8 cellular contexts compared by ENCODE assay signal in the genomic region with DNA sequence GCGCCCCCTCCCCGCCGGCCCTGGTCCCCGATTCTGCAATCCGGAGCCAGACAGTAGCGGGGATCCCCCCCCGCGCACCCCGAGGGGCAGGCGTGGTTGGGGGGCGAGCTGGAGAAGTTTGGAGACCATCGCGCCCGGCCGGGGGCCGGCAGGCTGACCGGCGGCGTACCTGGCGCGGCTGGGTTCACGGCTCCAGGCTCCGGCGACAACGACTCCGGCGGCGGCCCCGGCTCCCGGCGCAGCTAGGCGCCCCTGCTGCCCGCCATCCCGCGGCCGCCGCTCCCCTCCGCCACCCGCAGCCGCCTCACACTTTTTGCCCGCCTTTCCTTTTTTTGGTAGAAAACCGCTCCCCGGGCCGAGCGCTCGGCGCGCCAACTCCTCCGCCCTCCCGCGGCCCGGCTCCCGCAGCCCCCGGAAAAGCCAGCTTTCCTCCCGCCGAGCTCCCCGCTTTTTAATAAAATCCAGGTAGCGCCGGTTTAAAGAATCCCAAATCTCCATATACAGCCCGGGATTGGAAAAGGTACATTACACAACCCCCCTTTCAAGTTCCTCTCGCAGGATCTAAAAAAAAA. TPM values are rescaled to one million over a fixed set of nuclear protein-coding genes. Genes with fewer than 3 reads are reported as not detected.
DNase-seq lines count a peak whose midpoint lies in the region; ATAC-seq and TF ChIP-seq lines count a peak whose summit lies in the region.

A gene with protein sequence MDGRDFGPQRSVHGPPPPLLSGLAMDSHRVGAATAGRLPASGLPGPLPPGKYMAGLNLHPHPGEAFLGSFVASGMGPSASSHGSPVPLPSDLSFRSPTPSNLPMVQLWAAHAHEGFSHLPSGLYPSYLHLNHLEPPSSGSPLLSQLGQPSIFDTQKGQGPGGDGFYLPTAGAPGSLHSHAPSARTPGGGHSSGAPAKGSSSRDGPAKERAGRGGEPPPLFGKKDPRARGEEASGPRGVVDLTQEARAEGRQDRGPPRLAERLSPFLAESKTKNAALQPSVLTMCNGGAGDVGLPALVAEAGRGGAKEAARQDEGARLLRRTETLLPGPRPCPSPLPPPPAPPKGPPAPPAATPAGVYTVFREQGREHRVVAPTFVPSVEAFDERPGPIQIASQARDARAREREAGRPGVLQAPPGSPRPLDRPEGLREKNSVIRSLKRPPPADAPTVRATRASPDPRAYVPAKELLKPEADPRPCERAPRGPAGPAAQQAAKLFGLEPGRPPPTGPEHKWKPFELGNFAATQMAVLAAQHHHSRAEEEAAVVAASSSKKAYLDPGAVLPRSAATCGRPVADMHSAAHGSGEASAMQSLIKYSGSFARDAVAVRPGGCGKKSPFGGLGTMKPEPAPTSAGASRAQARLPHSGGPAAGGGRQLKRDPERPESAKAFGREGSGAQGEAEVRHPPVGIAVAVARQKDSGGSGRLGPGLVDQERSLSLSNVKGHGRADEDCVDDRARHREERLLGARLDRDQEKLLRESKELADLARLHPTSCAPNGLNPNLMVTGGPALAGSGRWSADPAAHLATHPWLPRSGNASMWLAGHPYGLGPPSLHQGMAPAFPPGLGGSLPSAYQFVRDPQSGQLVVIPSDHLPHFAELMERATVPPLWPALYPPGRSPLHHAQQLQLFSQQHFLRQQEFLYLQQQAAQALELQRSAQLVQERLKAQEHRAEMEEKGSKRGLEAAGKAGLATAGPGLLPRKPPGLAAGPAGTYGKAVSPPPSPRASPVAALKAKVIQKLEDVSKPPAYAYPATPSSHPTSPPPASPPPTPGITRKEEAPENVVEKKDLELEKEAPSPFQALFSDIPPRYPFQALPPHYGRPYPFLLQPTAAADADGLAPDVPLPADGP (N-terminal part only) (minus strand): TSS at position 563 of the 572 bp plus-strand sequence. CDS start 2,588 bp downstream, outside the sequence.

- no peak for TF ChIP-seq EP300 in Ishikawa (IDR thresholded peaks at IDR 0.05; ENCODE audit: borderline replicate concordance)

- H3K4me3 ChIP-seq in BJ (ENCODE audit: low read depth, low read length), result peak within 1 kb of the TSS; percentile 82
- peak within 1 kb of the TSS; percentile 81 to 99 (median 94) for H3K4me3 ChIP-seq in heart left ventricle
- H3K4me3 ChIP-seq in psoas muscle, result peak within 1 kb of the TSS; percentile 99

- intact Hi-C loops in heart left ventricle (cut with DNase I) (no loop called here), psoas muscle (cut with DNase I) (no loop called here)

- H3K4me3 Mint-ChIP-seq in activated naive CD4-positive, alpha-beta T cell treated with anti-CD3 and anti-CD28 coated beads, Interleukin-2, amount 50 U/mL, for 24 hours, result peak within 1 kb of the TSS; percentile 89

- POLR2A ChIA-PET in BJ (lab: Charles Lee), result interaction anchor here (0.6 to 0.9 kb wide), 5 partner anchors 16 to 297 kb away, joined by 3 to 16 read pairs (median 5); no protein-coding TSS in a partner anchor

- ATAC-seq in heart left ventricle (no peak), psoas muscle (no peak)

- H3K27me3 ChIP-seq in BJ (ENCODE audit: control insufficient read depth, insufficient read depth, low read length) (no peaks in the 10 kb centered on the region), heart left ventricle (peaks cover 0 to 9% (median 0%) of the 10 kb centered on the region in 9 donors), psoas muscle (ENCODE audit: insufficient read depth in 3 of 3, low read length in 2 of 3) (no peaks in the 10 kb centered on the region)

- no peaks in the 10 kb centered on the region for H3K9me3 Mint-ChIP-seq in activated naive CD4-positive, alpha-beta T cell treated with anti-CD3 and anti-CD28 coated beads, Interleukin-2, amount 50 U/mL, for 24 hours

- TF ChIP-seq RAD21 in Ishikawa (IDR thresholded peaks at IDR 0.05; ENCODE audit: low read depth), result no peak

- peaks cover 46% of the 10 kb centered on the region for H3K4me1 Mint-ChIP-seq in activated naive CD4-positive, alpha-beta T cell treated with anti-CD3 and anti-CD28 coated beads, Interleukin-2, amount 50 U/mL, for 24 hours

- CTCF ChIA-PET in BJ (lab: Yijun Ruan, JAX), result no interaction called here

- H3K36me3 ChIP-seq in BJ (ENCODE audit: control insufficient read depth, insufficient read depth, low read length), result peaks cover 6% of the 10 kb centered on the region
- peaks cover 0 to 4% (median 0%) of the 10 kb centered on the region in 9 donors for H3K36me3 ChIP-seq in heart left ventricle
- H3K36me3 ChIP-seq in psoas muscle (ENCODE audit: insufficient read depth in 1 of 2, low read depth in 1 of 2), result no peaks in the 10 kb centered on the region

- WGBS in heart left ventricle, 4 donors, result 0 to 1% (median 0%) methylated on average over 39 to 61 of the region's 61 CpGs
- WGBS in psoas muscle, 3 donors, result 0% methylated on average over 34 to 61 of the region's 61 CpGs

- peak in 1 of 2 donors; percentile 27 for TF ChIP-seq POLR2A in heart left ventricle (IDR thresholded peaks at IDR 0.05)

- H3K4me1 ChIP-seq in heart left ventricle, result peaks cover 2 to 33% (median 17%) of the 10 kb centered on the region in 12 donors
- peaks cover 8% of the 10 kb centered on the region for H3K4me1 ChIP-seq in psoas muscle

- no peak for DNase-seq in BJ (ENCODE audit: low read depth)
- peak in 3 of 5 donors; percentile 61 to 82 (median 66) for DNase-seq in heart left ventricle
- peak; percentile 53 to 76 for DNase-seq in psoas muscle
- no peak for DNase-seq in NCI-H1105 (lab: John Stamatoyannopoulos, UW)
- no peak for DNase-seq in NCI-H2029 treated with DMSO at 0.1 percent for 48 hours (lab: John Stamatoyannopoulos, UW)
- no peak for DNase-seq in pons (ENCODE audit: low spot score)

- H3K9me3 ChIP-seq in heart left ventricle, result no peaks in the 10 kb centered on the region
- H3K9me3 ChIP-seq in psoas muscle, result no peaks in the 10 kb centered on the region

- H3K27ac ChIP-seq in heart left ventricle, result peak within 1 kb of the TSS; percentile 96 to 100 (median 100)
- peak within 1 kb of the TSS; percentile 100 for H3K27ac ChIP-seq in psoas muscle

- H3K36me3 Mint-ChIP-seq in activated naive CD4-positive, alpha-beta T cell treated with anti-CD3 and anti-CD28 coated beads, Interleukin-2, amount 50 U/mL, for 24 hours, result no peaks in the 10 kb centered on the region

- TF ChIP-seq CTCF in BJ (IDR thresholded peaks at IDR 0.05; ENCODE audit: insufficient read depth, low read depth, low read length) (no peak), heart left ventricle (IDR thresholded peaks at IDR 0.05) (no peak), psoas muscle (IDR thresholded peaks at IDR 0.05) (no peak)

- H3K27me3 Mint-ChIP-seq in activated naive CD4-positive, alpha-beta T cell treated with anti-CD3 and anti-CD28 coated beads, Interleukin-2, amount 50 U/mL, for 24 hours, result peaks cover 38% of the 10 kb centered on the region

- peak within 1 kb of the TSS; percentile 47 for H3K27ac Mint-ChIP-seq in activated naive CD4-positive, alpha-beta T cell treated with anti-CD3 and anti-CD28 coated beads, Interleukin-2, amount 50 U/mL, for 24 hours

TF ChIP-seq in Ishikawa, 13 proteins besides CTCF, POLR2A, EP300 and RAD21:
- TF ChIP-seq, protein P1, sequence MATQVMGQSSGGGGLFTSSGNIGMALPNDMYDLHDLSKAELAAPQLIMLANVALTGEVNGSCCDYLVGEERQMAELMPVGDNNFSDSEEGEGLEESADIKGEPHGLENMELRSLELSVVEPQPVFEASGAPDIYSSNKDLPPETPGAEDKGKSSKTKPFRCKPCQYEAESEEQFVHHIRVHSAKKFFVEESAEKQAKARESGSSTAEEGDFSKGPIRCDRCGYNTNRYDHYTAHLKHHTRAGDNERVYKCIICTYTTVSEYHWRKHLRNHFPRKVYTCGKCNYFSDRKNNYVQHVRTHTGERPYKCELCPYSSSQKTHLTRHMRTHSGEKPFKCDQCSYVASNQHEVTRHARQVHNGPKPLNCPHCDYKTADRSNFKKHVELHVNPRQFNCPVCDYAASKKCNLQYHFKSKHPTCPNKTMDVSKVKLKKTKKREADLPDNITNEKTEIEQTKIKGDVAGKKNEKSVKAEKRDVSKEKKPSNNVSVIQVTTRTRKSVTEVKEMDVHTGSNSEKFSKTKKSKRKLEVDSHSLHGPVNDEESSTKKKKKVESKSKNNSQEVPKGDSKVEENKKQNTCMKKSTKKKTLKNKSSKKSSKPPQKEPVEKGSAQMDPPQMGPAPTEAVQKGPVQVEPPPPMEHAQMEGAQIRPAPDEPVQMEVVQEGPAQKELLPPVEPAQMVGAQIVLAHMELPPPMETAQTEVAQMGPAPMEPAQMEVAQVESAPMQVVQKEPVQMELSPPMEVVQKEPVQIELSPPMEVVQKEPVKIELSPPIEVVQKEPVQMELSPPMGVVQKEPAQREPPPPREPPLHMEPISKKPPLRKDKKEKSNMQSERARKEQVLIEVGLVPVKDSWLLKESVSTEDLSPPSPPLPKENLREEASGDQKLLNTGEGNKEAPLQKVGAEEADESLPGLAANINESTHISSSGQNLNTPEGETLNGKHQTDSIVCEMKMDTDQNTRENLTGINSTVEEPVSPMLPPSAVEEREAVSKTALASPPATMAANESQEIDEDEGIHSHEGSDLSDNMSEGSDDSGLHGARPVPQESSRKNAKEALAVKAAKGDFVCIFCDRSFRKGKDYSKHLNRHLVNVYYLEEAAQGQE (IDR thresholded peaks at IDR 0.05; ENCODE audit: low read depth), result no peak
- TF ChIP-seq YY1 (IDR thresholded peaks at IDR 0.05; ENCODE audit: low read depth), result no peak; the same call in 1 of the 2 replicates
- no peak for TF ChIP-seq TCF12 (IDR thresholded peaks at IDR 0.05; ENCODE audit: low read depth)
- TF ChIP-seq, protein P2, sequence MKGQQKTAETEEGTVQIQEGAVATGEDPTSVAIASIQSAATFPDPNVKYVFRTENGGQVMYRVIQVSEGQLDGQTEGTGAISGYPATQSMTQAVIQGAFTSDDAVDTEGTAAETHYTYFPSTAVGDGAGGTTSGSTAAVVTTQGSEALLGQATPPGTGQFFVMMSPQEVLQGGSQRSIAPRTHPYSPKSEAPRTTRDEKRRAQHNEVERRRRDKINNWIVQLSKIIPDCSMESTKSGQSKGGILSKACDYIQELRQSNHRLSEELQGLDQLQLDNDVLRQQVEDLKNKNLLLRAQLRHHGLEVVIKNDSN (IDR thresholded peaks at IDR 0.05), result no peak
- TF ChIP-seq, protein P3, sequence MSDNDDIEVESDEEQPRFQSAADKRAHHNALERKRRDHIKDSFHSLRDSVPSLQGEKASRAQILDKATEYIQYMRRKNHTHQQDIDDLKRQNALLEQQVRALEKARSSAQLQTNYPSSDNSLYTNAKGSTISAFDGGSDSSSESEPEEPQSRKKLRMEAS (IDR thresholded peaks at IDR 0.05), result no peak
- TF ChIP-seq CEBPB (IDR thresholded peaks at IDR 0.05), result peak; percentile 64
- TF ChIP-seq ZBTB7A (IDR thresholded peaks at IDR 0.05; ENCODE audit: low read depth), result peak; percentile 20; the same call in 1 of the 2 replicates
- TF ChIP-seq TAF1 (IDR thresholded peaks at IDR 0.05; ENCODE audit: low read depth), result peak; percentile 71; the same call in 1 of the 2 replicates
- TF ChIP-seq NFIC (IDR thresholded peaks at IDR 0.05), result no peak
- TF ChIP-seq TEAD4 (IDR thresholded peaks at IDR 0.05), result no peak

RNA-seq across cellular contexts. Expression of the gene that starts here (rescaled TPM):
- polyA plus RNA-seq in BJ (2011; rRNA removed) (18.1 and 20.1 TPM in 2 replicates), heart left ventricle (10 to 100 TPM; 26.7 to 27.6 TPM), psoas muscle (10 to 100 TPM in 1 of 3 donors, 1 to 10 TPM in 2; 5.9 to 15.8 (median 7.3) TPM)
- 33.3 and 39.5 TPM in 2 replicates for polyA minus RNA-seq in BJ (2011; rRNA and poly(A)+ RNA removed)
- total RNA-seq in heart left ventricle (10 to 100 TPM; 23.4 to 66.6 (median 35.4) TPM), psoas muscle (10 to 100 TPM; 18.5 to 27.9 (median 23.8) TPM)

Comparison
In these comparisons a context has a peak if more than half of its experiments do, and no peak if none do; other contexts are left out.
1. DNase-seq: peak in heart left ventricle (3 of 5) and psoas muscle (2 of 2); none in BJ (single experiment), NCI-H1105 (single experiment), NCI-H2029 treated with DMSO at 0.1 percent for 48 hours (single experiment) and pons (single experiment).
2. Peak in every context shown above with its lines, with median percentiles within 50 percentile points of each other: H3K4me3 ChIP-seq.